Comparison of ENCODE assay signal across 1 cellular context in the genomic region with DNA sequence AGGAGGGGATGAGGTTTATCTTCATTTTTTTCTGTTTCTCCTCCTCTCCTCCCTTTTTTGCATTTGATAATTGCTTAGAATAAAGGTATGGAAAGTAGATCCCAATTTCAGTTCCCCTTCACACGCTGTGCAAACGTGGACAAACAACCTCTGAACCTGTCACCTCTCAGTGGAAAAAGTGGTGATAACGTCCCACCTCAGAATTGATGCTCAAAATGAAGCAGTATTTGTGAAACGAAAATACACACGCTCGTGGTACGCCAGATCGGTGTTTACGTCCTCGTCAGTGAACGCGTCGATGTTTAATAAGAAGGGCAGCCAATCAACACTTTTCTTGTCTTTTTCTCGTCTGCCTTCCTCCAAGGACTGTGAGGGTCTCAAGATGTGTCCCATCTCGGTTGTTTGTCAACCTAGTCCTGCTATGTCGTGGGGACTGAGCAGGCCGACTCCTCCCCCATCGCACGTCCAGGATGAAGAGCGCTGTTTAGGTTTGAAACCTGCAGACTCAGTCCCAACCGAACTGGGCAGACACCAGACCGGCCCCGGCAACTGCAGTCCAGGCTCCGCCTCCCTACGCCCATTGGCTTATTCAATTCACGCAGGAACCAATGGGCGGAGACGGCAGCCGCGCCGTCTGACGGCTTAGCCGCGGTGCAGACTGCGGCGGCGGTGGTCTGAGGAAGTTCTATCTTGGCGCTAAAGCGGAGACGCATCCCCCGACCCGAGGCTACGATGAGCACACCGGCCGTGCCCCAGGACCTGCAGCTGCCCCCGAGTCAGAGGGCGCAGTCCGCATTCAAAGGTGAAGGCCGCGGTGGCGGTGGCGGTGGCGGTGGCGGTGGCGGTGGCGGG.
TF ChIP-seq lines count a peak whose summit lies in the region.

Gene CKAP2 (plus strand): TSS at position 654 of the 852 bp plus-strand sequence. CDS start 79 bp downstream, at position 733.

TF ChIP-seq in K562, 482 proteins besides CTCF, POLR2A, EP300 and RAD21 (continued from another document and continues in another):
- TF ChIP-seq ZNF280B (CRISPR knock-in tag; IDR thresholded peaks at IDR 0.05) (no peak), TSC22D4 (tag; IDR thresholded peaks at IDR 0.05) (no peak), NUFIP1 (IDR thresholded peaks at IDR 0.05; ENCODE audit: partially characterized antibody) (no peak), CSDE1 (IDR thresholded peaks at IDR 0.05) (no peak), SOX6 (IDR thresholded peaks at IDR 0.05) (no peak), DMBX1 (CRISPR knock-in tag; IDR thresholded peaks at IDR 0.05; ENCODE audit: borderline replicate concordance) (no peak), ARNT (IDR thresholded peaks at IDR 0.05) (peak in 1 of 2 experiments; percentile 55; a peak in 1 of 4 replicates), HDAC1 (IDR thresholded peaks at IDR 0.05) (no peak), HDAC2 (IDR thresholded peaks at IDR 0.05) (no peak), TEAD4 (IDR thresholded peaks at IDR 0.05; ENCODE audit: low read length) (no peak), TEAD4 (CRISPR knock-in tag; IDR thresholded peaks at IDR 0.05; ENCODE audit: borderline replicate concordance) (no peak), ZNF436 (CRISPR knock-in tag; IDR thresholded peaks at IDR 0.05) (no peak), KDM5B (IDR thresholded peaks at IDR 0.05; ENCODE audit: insufficient replicate concordance, low read depth, low read length) (peak; percentile 79), THRAP3 (IDR thresholded peaks at IDR 0.05; ENCODE audit: borderline replicate concordance) (no peak), XRCC5 (IDR thresholded peaks at IDR 0.05; ENCODE audit: low read depth, low read length) (no peak), ZKSCAN8 (CRISPR knock-in tag; IDR thresholded peaks at IDR 0.05) (no peak), SIN3A (IDR thresholded peaks at IDR 0.05; ENCODE audit: borderline replicate concordance in 2 of 2, control insufficient read depth in 1 of 2, low read depth in 2 of 2, low read length in 2 of 2) (peak in 1 of 2 experiments; percentile 55; a peak in 1 of 4 replicates), MTF1 (CRISPR knock-in tag; IDR thresholded peaks at IDR 0.05; ENCODE audit: borderline replicate concordance) (no peak), TEAD2 (tag; IDR thresholded peaks at IDR 0.05) (no peak), EWSR1 (IDR thresholded peaks at IDR 0.05; ENCODE audit: borderline replicate concordance, low read depth, partially characterized antibody) (no peak), ZNF174 (CRISPR knock-in tag; IDR thresholded peaks at IDR 0.05) (no peak), ZNF318 (IDR thresholded peaks at IDR 0.05; ENCODE audit: borderline replicate concordance in 1 of 2, low read depth in 1 of 2) (no peak), ELK1 (CRISPR knock-in tag; IDR thresholded peaks at IDR 0.05) (no peak), BRCA1 (IDR thresholded peaks at IDR 0.05) (no peak), BRCA1 (CRISPR knock-in tag; IDR thresholded peaks at IDR 0.05) (no peak), BCOR (IDR thresholded peaks at IDR 0.05) (no peak), CEBPZ (IDR thresholded peaks at IDR 0.05; ENCODE audit: borderline replicate concordance, low read depth, low read length) (no peak)
- TF ChIP-seq, protein P1, sequence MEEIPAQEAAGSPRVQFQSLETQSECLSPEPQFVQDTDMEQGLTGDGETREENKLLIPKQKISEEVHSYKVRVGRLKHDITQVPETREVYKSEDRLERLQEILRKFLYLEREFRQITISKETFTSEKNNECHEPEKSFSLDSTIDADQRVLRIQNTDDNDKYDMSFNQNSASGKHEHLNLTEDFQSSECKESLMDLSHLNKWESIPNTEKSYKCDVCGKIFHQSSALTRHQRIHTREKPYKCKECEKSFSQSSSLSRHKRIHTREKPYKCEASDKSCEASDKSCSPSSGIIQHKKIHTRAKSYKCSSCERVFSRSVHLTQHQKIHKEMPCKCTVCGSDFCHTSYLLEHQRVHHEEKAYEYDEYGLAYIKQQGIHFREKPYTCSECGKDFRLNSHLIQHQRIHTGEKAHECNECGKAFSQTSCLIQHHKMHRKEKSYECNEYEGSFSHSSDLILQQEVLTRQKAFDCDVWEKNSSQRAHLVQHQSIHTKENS (CRISPR knock-in tag; IDR thresholded peaks at IDR 0.05): no peak
- TF ChIP-seq, protein P2, sequence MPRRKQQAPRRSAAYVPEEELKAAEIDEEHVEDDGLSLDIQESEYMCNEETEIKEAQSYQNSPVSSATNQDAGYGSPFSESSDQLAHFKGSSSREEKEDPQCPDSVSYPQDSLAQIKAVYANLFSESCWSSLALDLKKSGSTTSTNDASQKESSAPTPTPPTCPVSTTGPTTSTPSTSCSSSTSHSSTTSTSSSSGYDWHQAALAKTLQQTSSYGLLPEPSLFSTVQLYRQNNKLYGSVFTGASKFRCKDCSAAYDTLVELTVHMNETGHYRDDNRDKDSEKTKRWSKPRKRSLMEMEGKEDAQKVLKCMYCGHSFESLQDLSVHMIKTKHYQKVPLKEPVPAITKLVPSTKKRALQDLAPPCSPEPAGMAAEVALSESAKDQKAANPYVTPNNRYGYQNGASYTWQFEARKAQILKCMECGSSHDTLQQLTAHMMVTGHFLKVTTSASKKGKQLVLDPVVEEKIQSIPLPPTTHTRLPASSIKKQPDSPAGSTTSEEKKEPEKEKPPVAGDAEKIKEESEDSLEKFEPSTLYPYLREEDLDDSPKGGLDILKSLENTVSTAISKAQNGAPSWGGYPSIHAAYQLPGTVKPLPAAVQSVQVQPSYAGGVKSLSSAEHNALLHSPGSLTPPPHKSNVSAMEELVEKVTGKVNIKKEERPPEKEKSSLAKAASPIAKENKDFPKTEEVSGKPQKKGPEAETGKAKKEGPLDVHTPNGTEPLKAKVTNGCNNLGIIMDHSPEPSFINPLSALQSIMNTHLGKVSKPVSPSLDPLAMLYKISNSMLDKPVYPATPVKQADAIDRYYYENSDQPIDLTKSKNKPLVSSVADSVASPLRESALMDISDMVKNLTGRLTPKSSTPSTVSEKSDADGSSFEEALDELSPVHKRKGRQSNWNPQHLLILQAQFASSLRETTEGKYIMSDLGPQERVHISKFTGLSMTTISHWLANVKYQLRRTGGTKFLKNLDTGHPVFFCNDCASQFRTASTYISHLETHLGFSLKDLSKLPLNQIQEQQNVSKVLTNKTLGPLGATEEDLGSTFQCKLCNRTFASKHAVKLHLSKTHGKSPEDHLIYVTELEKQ (CRISPR knock-in tag; IDR thresholded peaks at IDR 0.05): no peak
- TF ChIP-seq, protein P3, sequence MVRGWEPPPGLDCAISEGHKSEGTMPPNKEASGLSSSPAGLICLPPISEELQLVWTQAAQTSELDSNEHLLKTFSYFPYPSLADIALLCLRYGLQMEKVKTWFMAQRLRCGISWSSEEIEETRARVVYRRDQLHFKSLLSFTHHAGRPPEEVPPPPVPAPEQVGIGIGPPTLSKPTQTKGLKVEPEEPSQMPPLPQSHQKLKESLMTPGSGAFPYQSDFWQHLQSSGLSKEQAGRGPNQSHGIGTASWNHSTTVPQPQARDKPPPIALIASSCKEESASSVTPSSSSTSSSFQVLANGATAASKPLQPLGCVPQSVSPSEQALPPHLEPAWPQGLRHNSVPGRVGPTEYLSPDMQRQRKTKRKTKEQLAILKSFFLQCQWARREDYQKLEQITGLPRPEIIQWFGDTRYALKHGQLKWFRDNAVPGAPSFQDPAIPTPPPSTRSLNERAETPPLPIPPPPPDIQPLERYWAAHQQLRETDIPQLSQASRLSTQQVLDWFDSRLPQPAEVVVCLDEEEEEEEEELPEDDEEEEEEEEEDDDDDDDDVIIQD (CRISPR knock-in tag; IDR thresholded peaks at IDR 0.05): no peak
